Comparison of ENCODE assay signal across 2 cellular contexts in the genomic region with DNA sequence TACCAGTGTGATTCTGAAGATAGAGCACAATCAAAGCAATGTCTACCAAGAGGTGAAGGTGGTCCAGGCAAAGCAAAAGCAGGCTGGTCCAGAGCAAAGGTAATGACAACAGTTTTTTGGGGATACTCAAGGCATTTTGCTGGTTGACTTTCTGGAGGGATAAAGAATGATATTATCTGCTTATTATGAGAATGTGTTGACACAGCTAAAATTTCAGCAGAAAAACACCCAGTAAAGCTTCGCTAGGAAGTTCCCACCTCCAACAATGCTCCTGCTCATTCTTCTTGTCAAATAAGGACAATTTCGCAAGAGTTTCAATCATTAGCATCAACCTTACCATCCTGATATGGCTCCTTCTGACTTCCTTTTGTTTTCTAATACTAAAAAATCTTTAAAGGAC.
A peak's percentile ranks its signal among the peaks of the same experiment; 100 is the strongest.
TF ChIP-seq lines count a peak whose summit lies in the region.

No MANE protein-coding gene starts in this region.

TF ChIP-seq in A549, 52 proteins besides CTCF, POLR2A, EP300 and RAD21:
- TF ChIP-seq BHLHE40 (IDR thresholded peaks at IDR 0.05; ENCODE audit: low read depth, low read length) = no peak
- TF ChIP-seq MAFK (IDR thresholded peaks at IDR 0.05; ENCODE audit: partially characterized antibody) = peak; percentile 56

TF ChIP-seq in K562, 482 proteins besides CTCF, POLR2A, EP300 and RAD21:
- TF ChIP-seq MAFF (IDR thresholded peaks at IDR 0.05; ENCODE audit: low read length) = peak; percentile 67
- peak; percentile 62 for TF ChIP-seq C11orf30 (IDR thresholded peaks at IDR 0.05; ENCODE audit: low read depth)
- peak; percentile 32; the same call in 1 of the 2 replicates for TF ChIP-seq MAFK (IDR thresholded peaks at IDR 0.05; ENCODE audit: low read length)
- TF ChIP-seq ZNF146 (CRISPR knock-in tag; IDR thresholded peaks at IDR 0.05; ENCODE audit: unreplicated experiment) = no peak
- TF ChIP-seq CEBPB (tag; IDR thresholded peaks at IDR 0.05) = peak; percentile 56; the same call in 1 of the 2 replicates
- TF ChIP-seq ZNF316 (IDR thresholded peaks at IDR 0.05) = peak; percentile 67
- TF ChIP-seq MAFG (tag; conservative IDR thresholded peaks at IDR 0.05) = peak; percentile 26; the same call in 1 of the 2 replicates
- TF ChIP-seq, protein P1, sequence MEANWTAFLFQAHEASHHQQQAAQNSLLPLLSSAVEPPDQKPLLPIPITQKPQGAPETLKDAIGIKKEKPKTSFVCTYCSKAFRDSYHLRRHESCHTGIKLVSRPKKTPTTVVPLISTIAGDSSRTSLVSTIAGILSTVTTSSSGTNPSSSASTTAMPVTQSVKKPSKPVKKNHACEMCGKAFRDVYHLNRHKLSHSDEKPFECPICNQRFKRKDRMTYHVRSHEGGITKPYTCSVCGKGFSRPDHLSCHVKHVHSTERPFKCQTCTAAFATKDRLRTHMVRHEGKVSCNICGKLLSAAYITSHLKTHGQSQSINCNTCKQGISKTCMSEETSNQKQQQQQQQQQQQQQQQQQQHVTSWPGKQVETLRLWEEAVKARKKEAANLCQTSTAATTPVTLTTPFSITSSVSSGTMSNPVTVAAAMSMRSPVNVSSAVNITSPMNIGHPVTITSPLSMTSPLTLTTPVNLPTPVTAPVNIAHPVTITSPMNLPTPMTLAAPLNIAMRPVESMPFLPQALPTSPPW (CRISPR knock-in tag; IDR thresholded peaks at IDR 0.05) = no peak
